ENCODE assay signal across 19 cellular contexts in genomic region chr16:79229371-79229770, GRCh38.
"Had no signal": no experiment of that assay in that cellular context is flagged by ENCODE, and none has a peak within 500 bp of the region (broad histone marks: within the 10 kb centered on the region; RNA-seq: fewer than 3 reads in every experiment).

No MANE protein-coding gene starts in this region.

- H3K27me3 ChIP-seq: neutrophil, testis, tibial nerve had no signal

- H3K27me3 Mint-ChIP-seq: stimulated activated memory B cell treated with anti-CD40 and anti-IgM and Interleukin-4, amounts not matched to agents 10 μg/mL and 1 μg/mL and 100 μg/mL, for 72 hours had no signal

- H3K4me1 ChIP-seq: left ventricle myocardium inferior, lower lobe of right lung, testis, tibial nerve had no signal

- H3K9me3 ChIP-seq: lower lobe of right lung, neutrophil, testis, tibial nerve had no signal

- H3K27ac ChIP-seq: coronary artery, left ventricle myocardium inferior, lower lobe of right lung, neutrophil, testis, tibial nerve had no signal

- H3K9me3 Mint-ChIP-seq: immature natural killer cell; stimulated activated naive CD8-positive, alpha-beta T cell treated with anti-CD3 and anti-CD28 coated beads, Interleukin-15, Interleukin-2, amounts not matched to agents 100 ng/mL and 50 ng/mL, for 24 hours had no signal

- H3K4me3 ChIP-seq: coronary artery, left ventricle myocardium inferior, lower lobe of right lung, tibial nerve had no signal

- H3K4me3 Mint-ChIP-seq: immature natural killer cell; memory B cell; stimulated activated memory B cell treated with anti-CD40 and anti-IgM and Interleukin-4, amounts not matched to agents 10 μg/mL and 1 μg/mL and 100 μg/mL, for 72 hours; stimulated activated naive CD8-positive, alpha-beta T cell treated with anti-CD3 and anti-CD28 coated beads, Interleukin-15, Interleukin-2, amounts not matched to agents 100 ng/mL and 50 ng/mL, for 24 hours had no signal

- DNase-seq: central memory CD4-positive, alpha-beta T cell; effector CD4-positive, alpha-beta T cell; foreskin melanocyte; immature natural killer cell; left ventricle myocardium inferior; lower lobe of right lung; midbrain; naive B cell; right cardiac atrium; stimulated activated CD4-positive, alpha-beta T cell treated with anti-CD3 and anti-CD28 coated beads, Interleukin-4, amount 100 ng/mL, for 1 hour; stimulated activated CD8-positive, alpha-beta memory T cell treated with anti-CD3 and anti-CD28 coated beads, Interleukin-4, amount 100 ng/mL, for 48 hours; testis had no signal

- H3K36me3 ChIP-seq: left ventricle myocardium inferior, lower lobe of right lung, neutrophil, tibial nerve had no signal

- H3K4me1 Mint-ChIP-seq: immature natural killer cell; memory B cell; naive B cell; stimulated activated memory B cell treated with anti-CD40 and anti-IgM and Interleukin-4, amounts not matched to agents 10 μg/mL and 1 μg/mL and 100 μg/mL, for 72 hours had no signal

- H3K27ac Mint-ChIP-seq: immature natural killer cell; memory B cell; naive B cell; nephron; stimulated activated memory B cell treated with anti-CD40 and anti-IgM and Interleukin-4, amounts not matched to agents 10 μg/mL and 1 μg/mL and 100 μg/mL, for 72 hours; stimulated activated naive CD8-positive, alpha-beta T cell treated with anti-CD3 and anti-CD28 coated beads, Interleukin-15, Interleukin-2, amounts not matched to agents 100 ng/mL and 50 ng/mL, for 24 hours had no signal

- ATAC-seq: lower lobe of right lung; right cardiac atrium; stimulated activated memory B cell treated with anti-CD40 and anti-IgM and Interleukin-4, amounts not matched to agents 10 μg/mL and 1 μg/mL and 100 μg/mL, for 72 hours had no signal

- H3K36me3 Mint-ChIP-seq: memory B cell; naive B cell; stimulated activated memory B cell treated with anti-CD40 and anti-IgM and Interleukin-4, amounts not matched to agents 10 μg/mL and 1 μg/mL and 100 μg/mL, for 72 hours had no signal
